28 cellular contexts compared by ENCODE assay signal in the genomic region with DNA sequence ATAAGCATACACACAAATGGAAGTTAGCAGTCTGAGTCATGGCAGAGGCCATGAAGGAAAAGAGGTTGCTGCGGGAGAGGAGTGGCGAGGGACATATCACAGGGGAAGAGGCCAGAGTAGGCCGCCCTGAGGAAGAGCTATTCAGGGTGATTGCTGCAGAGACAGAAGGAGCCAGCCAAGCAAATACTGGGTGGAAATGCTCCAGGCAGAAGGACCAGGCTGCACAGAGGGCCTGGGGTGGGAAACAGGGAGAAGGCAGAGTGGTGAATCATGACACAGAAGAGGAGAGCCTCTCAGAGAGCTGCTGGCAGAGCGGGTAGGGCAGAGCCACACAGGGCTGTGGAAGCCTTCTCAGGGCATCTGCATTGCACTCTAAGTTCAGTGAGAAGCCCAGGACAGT.
DNase-seq lines count a peak whose midpoint lies in the region; ATAC-seq, FAIRE-seq and TF ChIP-seq lines count a peak whose summit lies in the region.
"Had no signal": no experiment of that assay in that cellular context is flagged by ENCODE, and none has a peak within 500 bp of the region (broad histone marks: within the 10 kb centered on the region; RNA-seq: fewer than 3 reads in every experiment).

No MANE protein-coding gene starts in this region.

- ATAC-seq in HepG2 = peak; percentile 26; the same call in 1 of the 3 replicates
- no peak for ATAC-seq in right lobe of liver
- ATAC-seq in foreskin keratinocyte = peak; percentile 32
- no peak for ATAC-seq in GM21723 (IDR thresholded peaks at IDR 0.05; ENCODE audit: unreplicated experiment)
- ATAC-seq: right cardiac atrium had no signal

- intact Hi-C loops in HepG2 (cut with micrococcal nuclease; ENCODE audit: unreplicated experiment) = no loop called here
- intact Hi-C loops in right lobe of liver (cut with DNase I) = no loop called here

- H3K4me3 ChIP-seq in HepG2 (replicated peaks in 1 of 3; ENCODE audit: insufficient read depth in 1 of 3, low read depth in 2 of 3, low read length in 3 of 3) = no peak overlapping the region
- no peak overlapping the region for H3K4me3 ChIP-seq in right lobe of liver
- H3K4me3 ChIP-seq: neural progenitor cell, tibial nerve had no signal

- CTCF ChIA-PET in HepG2 (lab: Yijun Ruan, JAX; ENCODE audit: low intra/inter-chr PET ratio, low total read pairs) = no interaction called here

- POLR2A ChIA-PET in HepG2 (lab: Yijun Ruan, JAX) = no interaction called here

- no peak for FAIRE-seq in HepG2 (lab: Jason Lieb, UNC)
- FAIRE-seq: A204.1, endometrium had no signal

- no TSS peak for BruUV-seq in HepG2 (replicated peaks; lab: Mats Ljungman, UMichigan)

- in situ Hi-C loops in HepG2 (cut with HindIII; ENCODE audit: extremely low pct_ligation_motif_present, low pct_unique_long_range_greater_than_20kb) = no loop called here

- H4K20me1 ChIP-seq in HepG2 (ENCODE audit: insufficient read depth, low read length) = no peaks in the 10 kb centered on the region

- no peaks in the 10 kb centered on the region for H3K27me3 ChIP-seq in HepG2 (ENCODE audit: control insufficient read depth in 1 of 2, insufficient read depth in 2 of 2, low read length in 2 of 2)
- H3K27me3 ChIP-seq in right lobe of liver = no peaks in the 10 kb centered on the region
- no peaks in the 10 kb centered on the region for H3K27me3 ChIP-seq in foreskin keratinocyte
- H3K27me3 ChIP-seq: neural progenitor cell, tibial nerve had no signal

- H3K4me2 ChIP-seq in HepG2 (ENCODE audit: low read depth, low read length) = no peak overlapping the region
- H3K4me2 ChIP-seq: neural progenitor cell had no signal

- no peaks in the 10 kb centered on the region for H3K9me3 ChIP-seq in HepG2 (ENCODE audit: low read length)
- H3K9me3 ChIP-seq in right lobe of liver = no peaks in the 10 kb centered on the region
- H3K9me3 ChIP-seq: tibial nerve had no signal

- no peak for DNase-seq in HepG2 (ENCODE audit: low spot score)
- DNase-seq in right lobe of liver = no peak
- DNase-seq in RPMI7951 (ENCODE audit: low read depth) = peak; percentile 77
- DNase-seq in foreskin keratinocyte = no peak
- DNase-seq in medulla oblongata (ENCODE audit: extremely low spot score) = no peak
- DNase-seq in NCI-H2107 treated with DMSO at 0.1 percent for 48 hours (lab: John Stamatoyannopoulos, UW; ENCODE audit: unreplicated experiment) = no peak
- no peak for DNase-seq in Ammon's horn (ENCODE audit: low spot score)
- DNase-seq: activated CD4-positive, alpha-beta T cell treated with anti-CD3 and anti-CD28 coated beads for 4 hours; activated gamma-delta T cell; activated T-cell treated with anti-CD3 and anti-CD28 coated beads, Interleukin-2, amount 50 U/mL, for 1 hour; Calu3; central memory CD4-positive, alpha-beta T cell; dermis blood vessel endothelial cell; DMS79 treated with DMSO at 0.1 percent for 48 hours; GOT3; NCI-H2029 treated with DMSO at 0.1 percent for 48 hours; NCI-H345; NCI-H748 treated with DMSO at 0.1 percent for 48 hours; right cardiac atrium; stimulated activated CD4-positive, alpha-beta T cell treated with anti-CD3 and anti-CD28 coated beads, Interleukin-2, amount 100 ng/mL, for 48 hours; T-helper 2 cell had no signal

- no peak overlapping the region for H3K9ac ChIP-seq in HepG2 (ENCODE audit: insufficient read depth, low read depth, low read length)
- H3K9ac ChIP-seq: neural progenitor cell, parathyroid adenoma had no signal

- no peak overlapping the region for H3K27ac ChIP-seq in HepG2 (ENCODE audit: extremely low read length, insufficient read depth, low read length)
- H3K27ac ChIP-seq in right lobe of liver = no peak overlapping the region
- H3K27ac ChIP-seq in foreskin keratinocyte = no peak overlapping the region
- H3K27ac ChIP-seq: neural progenitor cell, parathyroid adenoma, RWPE1, tibial nerve had no signal

- TF ChIP-seq CTCF in HepG2 (CRISPR knock-in tag; IDR thresholded peaks at IDR 0.05) = no peak
- TF ChIP-seq CTCF in right lobe of liver (IDR thresholded peaks at IDR 0.05) = no peak
- TF ChIP-seq CTCF in foreskin keratinocyte (conservative IDR thresholded peaks at IDR 0.05) = no peak

- no peak overlapping the region for H2AFZ ChIP-seq in HepG2 (ENCODE audit: low read length)
- H2AFZ ChIP-seq: neural progenitor cell, parathyroid adenoma had no signal

- no peak for TF ChIP-seq RAD21 in HepG2 (CRISPR knock-in tag; IDR thresholded peaks at IDR 0.05)

- no peaks in the 10 kb centered on the region for H3K79me2 ChIP-seq in HepG2 (ENCODE audit: insufficient read depth, low read length)
- H3K79me2 ChIP-seq: parathyroid adenoma had no signal

- TF ChIP-seq EP300 in HepG2 (IDR thresholded peaks at IDR 0.05; ENCODE audit: low read depth in 2 of 2, low read length in 2 of 2) = no peak
- TF ChIP-seq EP300 in HepG2 (CRISPR knock-in tag; IDR thresholded peaks at IDR 0.05; ENCODE audit: borderline replicate concordance) = no peak

- H3K4me1 ChIP-seq in HepG2 (ENCODE audit: insufficient read depth, low read length) (peaks cover 8% of the 10 kb centered on the region), right lobe of liver (peaks cover 0 to 3% (median 0%) of the 10 kb centered on the region in 4 donors), foreskin keratinocyte (no peaks in the 10 kb centered on the region)
- H3K4me1 ChIP-seq: parathyroid adenoma, tibial nerve had no signal

- WGBS in HepG2 (ENCODE audit: low lambda C conversion rate) = 47% methylated on average over 4 of the region's 4 CpGs
- 71% methylated on average over 4 of the region's 4 CpGs for WGBS in right lobe of liver (ENCODE audit: insufficient coverage, low coverage, low lambda C conversion rate, missing lambda C conversion rate)

- no peaks in the 10 kb centered on the region for H3K36me3 ChIP-seq in HepG2 (replicated peaks in 1 of 2; ENCODE audit: control insufficient read depth in 1 of 2, insufficient read depth in 2 of 2, low read length in 2 of 2)
- H3K36me3 ChIP-seq in right lobe of liver = no peaks in the 10 kb centered on the region
- H3K36me3 ChIP-seq: neural progenitor cell, tibial nerve had no signal

- no peak for TF ChIP-seq POLR2A in HepG2 (IDR thresholded peaks at IDR 0.05; ENCODE audit: insufficient read depth in 1 of 2, low read depth in 2 of 2, low read length in 2 of 2)
- no peak for TF ChIP-seq POLR2A in right lobe of liver (IDR thresholded peaks at IDR 0.05)

TF ChIP-seq in HepG2, 621 proteins besides CTCF, POLR2A, EP300 and RAD21:
- TF ChIP-seq SAFB2 (CRISPR knock-in tag; IDR thresholded peaks at IDR 0.05; ENCODE audit: borderline replicate concordance, low read depth) (no peak), ZNF550 (CRISPR knock-in tag; IDR thresholded peaks at IDR 0.05; ENCODE audit: borderline replicate concordance) (no peak), ZNF564 (CRISPR knock-in tag; IDR thresholded peaks at IDR 0.05) (no peak), ZBTB2 (CRISPR knock-in tag; IDR thresholded peaks at IDR 0.05; ENCODE audit: low read depth) (no peak)
- TF ChIP-seq, protein P1, sequence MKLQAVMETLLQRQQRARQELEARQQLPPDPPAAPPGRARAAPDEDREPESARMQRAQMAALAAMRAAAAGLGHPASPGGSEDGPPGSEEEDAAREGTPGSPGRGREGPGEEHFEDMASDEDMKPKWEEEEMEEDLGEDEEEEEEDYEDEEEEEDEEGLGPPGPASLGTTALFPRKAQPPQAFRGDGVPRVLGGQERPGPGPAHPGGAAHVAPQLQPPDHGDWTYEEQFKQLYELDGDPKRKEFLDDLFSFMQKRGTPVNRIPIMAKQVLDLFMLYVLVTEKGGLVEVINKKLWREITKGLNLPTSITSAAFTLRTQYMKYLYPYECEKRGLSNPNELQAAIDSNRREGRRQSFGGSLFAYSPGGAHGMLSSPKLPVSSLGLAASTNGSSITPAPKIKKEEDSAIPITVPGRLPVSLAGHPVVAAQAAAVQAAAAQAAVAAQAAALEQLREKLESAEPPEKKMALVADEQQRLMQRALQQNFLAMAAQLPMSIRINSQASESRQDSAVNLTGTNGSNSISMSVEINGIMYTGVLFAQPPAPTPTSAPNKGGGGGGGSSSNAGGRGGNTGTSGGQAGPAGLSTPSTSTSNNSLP (IDR thresholded peaks at IDR 0.05; ENCODE audit: low read depth, low read length) = no peak

Comparison
In these comparisons a context has a peak if more than half of its experiments do, and no peak if none do; other contexts are left out.
1. ATAC-seq: peak in HepG2 (single experiment) and foreskin keratinocyte (single experiment); none in right lobe of liver (0 of 4) and GM21723 (single experiment).